ENCODE assay signal across 1 cellular context in the genomic region with DNA sequence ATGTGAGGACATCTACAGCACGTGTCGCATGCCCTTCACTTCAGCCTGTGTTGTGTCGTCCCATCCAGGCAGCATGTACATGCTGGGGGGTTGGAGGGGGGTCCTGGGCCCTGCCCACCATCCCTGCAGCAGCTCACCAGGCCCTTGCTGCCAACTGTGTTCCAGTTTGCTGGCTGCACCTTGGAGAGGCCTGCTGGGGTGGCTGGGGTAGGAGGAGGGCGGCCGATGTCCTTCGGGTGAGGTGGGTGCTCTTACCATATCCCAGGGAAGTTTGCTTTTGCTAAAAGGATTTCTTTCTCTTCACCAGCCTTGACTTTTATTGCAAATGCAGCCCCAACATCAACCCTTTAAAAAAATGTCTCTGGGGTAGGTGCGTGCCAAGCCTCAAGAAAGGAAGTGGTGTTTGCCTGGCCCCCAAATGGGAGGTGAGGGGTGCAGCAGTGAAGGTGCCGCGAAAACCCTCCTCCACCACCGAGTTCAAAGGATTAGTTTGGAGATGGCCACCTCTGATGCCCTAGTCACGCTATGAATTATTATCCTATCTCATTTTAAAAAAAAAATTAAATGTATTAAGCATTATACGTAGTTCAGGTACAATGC.
TF ChIP-seq lines count a peak whose summit lies in the region.

No MANE protein-coding gene starts in this region.

TF ChIP-seq in H1, 55 proteins besides CTCF, POLR2A, EP300 and RAD21 (continued from another document):
- TF ChIP-seq, protein P1, sequence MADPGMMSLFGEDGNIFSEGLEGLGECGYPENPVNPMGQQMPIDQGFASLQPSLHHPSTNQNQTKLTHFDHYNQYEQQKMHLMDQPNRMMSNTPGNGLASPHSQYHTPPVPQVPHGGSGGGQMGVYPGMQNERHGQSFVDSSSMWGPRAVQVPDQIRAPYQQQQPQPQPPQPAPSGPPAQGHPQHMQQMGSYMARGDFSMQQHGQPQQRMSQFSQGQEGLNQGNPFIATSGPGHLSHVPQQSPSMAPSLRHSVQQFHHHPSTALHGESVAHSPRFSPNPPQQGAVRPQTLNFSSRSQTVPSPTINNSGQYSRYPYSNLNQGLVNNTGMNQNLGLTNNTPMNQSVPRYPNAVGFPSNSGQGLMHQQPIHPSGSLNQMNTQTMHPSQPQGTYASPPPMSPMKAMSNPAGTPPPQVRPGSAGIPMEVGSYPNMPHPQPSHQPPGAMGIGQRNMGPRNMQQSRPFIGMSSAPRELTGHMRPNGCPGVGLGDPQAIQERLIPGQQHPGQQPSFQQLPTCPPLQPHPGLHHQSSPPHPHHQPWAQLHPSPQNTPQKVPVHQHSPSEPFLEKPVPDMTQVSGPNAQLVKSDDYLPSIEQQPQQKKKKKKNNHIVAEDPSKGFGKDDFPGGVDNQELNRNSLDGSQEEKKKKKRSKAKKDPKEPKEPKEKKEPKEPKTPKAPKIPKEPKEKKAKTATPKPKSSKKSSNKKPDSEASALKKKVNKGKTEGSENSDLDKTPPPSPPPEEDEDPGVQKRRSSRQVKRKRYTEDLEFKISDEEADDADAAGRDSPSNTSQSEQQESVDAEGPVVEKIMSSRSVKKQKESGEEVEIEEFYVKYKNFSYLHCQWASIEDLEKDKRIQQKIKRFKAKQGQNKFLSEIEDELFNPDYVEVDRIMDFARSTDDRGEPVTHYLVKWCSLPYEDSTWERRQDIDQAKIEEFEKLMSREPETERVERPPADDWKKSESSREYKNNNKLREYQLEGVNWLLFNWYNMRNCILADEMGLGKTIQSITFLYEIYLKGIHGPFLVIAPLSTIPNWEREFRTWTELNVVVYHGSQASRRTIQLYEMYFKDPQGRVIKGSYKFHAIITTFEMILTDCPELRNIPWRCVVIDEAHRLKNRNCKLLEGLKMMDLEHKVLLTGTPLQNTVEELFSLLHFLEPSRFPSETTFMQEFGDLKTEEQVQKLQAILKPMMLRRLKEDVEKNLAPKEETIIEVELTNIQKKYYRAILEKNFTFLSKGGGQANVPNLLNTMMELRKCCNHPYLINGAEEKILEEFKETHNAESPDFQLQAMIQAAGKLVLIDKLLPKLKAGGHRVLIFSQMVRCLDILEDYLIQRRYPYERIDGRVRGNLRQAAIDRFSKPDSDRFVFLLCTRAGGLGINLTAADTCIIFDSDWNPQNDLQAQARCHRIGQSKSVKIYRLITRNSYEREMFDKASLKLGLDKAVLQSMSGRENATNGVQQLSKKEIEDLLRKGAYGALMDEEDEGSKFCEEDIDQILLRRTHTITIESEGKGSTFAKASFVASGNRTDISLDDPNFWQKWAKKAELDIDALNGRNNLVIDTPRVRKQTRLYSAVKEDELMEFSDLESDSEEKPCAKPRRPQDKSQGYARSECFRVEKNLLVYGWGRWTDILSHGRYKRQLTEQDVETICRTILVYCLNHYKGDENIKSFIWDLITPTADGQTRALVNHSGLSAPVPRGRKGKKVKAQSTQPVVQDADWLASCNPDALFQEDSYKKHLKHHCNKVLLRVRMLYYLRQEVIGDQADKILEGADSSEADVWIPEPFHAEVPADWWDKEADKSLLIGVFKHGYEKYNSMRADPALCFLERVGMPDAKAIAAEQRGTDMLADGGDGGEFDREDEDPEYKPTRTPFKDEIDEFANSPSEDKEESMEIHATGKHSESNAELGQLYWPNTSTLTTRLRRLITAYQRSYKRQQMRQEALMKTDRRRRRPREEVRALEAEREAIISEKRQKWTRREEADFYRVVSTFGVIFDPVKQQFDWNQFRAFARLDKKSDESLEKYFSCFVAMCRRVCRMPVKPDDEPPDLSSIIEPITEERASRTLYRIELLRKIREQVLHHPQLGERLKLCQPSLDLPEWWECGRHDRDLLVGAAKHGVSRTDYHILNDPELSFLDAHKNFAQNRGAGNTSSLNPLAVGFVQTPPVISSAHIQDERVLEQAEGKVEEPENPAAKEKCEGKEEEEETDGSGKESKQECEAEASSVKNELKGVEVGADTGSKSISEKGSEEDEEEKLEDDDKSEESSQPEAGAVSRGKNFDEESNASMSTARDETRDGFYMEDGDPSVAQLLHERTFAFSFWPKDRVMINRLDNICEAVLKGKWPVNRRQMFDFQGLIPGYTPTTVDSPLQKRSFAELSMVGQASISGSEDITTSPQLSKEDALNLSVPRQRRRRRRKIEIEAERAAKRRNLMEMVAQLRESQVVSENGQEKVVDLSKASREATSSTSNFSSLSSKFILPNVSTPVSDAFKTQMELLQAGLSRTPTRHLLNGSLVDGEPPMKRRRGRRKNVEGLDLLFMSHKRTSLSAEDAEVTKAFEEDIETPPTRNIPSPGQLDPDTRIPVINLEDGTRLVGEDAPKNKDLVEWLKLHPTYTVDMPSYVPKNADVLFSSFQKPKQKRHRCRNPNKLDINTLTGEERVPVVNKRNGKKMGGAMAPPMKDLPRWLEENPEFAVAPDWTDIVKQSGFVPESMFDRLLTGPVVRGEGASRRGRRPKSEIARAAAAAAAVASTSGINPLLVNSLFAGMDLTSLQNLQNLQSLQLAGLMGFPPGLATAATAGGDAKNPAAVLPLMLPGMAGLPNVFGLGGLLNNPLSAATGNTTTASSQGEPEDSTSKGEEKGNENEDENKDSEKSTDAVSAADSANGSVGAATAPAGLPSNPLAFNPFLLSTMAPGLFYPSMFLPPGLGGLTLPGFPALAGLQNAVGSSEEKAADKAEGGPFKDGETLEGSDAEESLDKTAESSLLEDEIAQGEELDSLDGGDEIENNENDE (IDR thresholded peaks at IDR 0.05; ENCODE audit: insufficient replicate concordance, low read length) = no peak
- TF ChIP-seq TAF1 (IDR thresholded peaks at IDR 0.05; ENCODE audit: low read depth, low read length) = no peak
- no peak for TF ChIP-seq ASH2L (IDR thresholded peaks at IDR 0.05; ENCODE audit: low read length)
- TF ChIP-seq TAF7 (optimal IDR thresholded peaks at IDR 0.05; ENCODE audit: borderline replicate concordance, low read depth, low read length) = no peak
- TF ChIP-seq SP4 (IDR thresholded peaks at IDR 0.05; ENCODE audit: low read length) = no peak
- no peak for TF ChIP-seq GTF2F1 (IDR thresholded peaks at IDR 0.05; ENCODE audit: borderline replicate concordance, low read depth, low read length)
- TF ChIP-seq SAP30 (IDR thresholded peaks at IDR 0.05; ENCODE audit: insufficient read depth, insufficient replicate concordance, low read length) = no peak
